Comparison of ENCODE assay signal across 33 cellular contexts in genomic region chr17:64632606-64633005, GRCh38. TPM values are rescaled to one million over a fixed set of nuclear protein-coding genes. Genes with fewer than 3 reads are reported as not detected.
DNase-seq lines count a peak whose midpoint lies in the region; ATAC-seq, FAIRE-seq and TF ChIP-seq lines count a peak whose summit lies in the region.
"Had no signal": no experiment of that assay in that cellular context is flagged by ENCODE, and none has a peak within 500 bp of the region (broad histone marks: within the 10 kb centered on the region; RNA-seq: fewer than 3 reads in every experiment).

No MANE protein-coding gene starts in this region.

- H3K4me3 Mint-ChIP-seq in activated naive CD8-positive, alpha-beta T cell, result peak overlapping the region; percentile 22
- no peak overlapping the region for H3K4me3 Mint-ChIP-seq in activated naive CD8-positive, alpha-beta T cell treated with anti-CD3 and anti-CD28 coated beads for 36 hours
- H3K4me3 Mint-ChIP-seq in central memory CD8-positive, alpha-beta T cell, result no peak overlapping the region
- H3K4me3 Mint-ChIP-seq in stimulated activated memory B cell treated with anti-CD40 and anti-IgM and Interleukin-4, amounts not matched to agents 10 μg/mL and 1 μg/mL and 100 μg/mL, for 72 hours, result no peak overlapping the region
- no peak overlapping the region for H3K4me3 Mint-ChIP-seq in stimulated activated naive B cell treated with anti-CD40 and anti-IgM and Interleukin-4, amounts not matched to agents 10 μg/mL and 1 μg/mL and 100 μg/mL, for 72 hours
- H3K4me3 Mint-ChIP-seq: activated CD8-positive, alpha-beta T cell treated with anti-CD3 and anti-CD28 coated beads, Interleukin-2, amount 10 ng/mL, durations not matched to agents 7 days and 5 days; activated naive CD4-positive, alpha-beta T cell treated with anti-CD3 and anti-CD28 coated beads for 36 hours; GM23338; T-cell had no signal

- FAIRE-seq in GM12891 (lab: Jason Lieb, UNC), result no peak
- FAIRE-seq: GM19239, HepG2, TTC549 had no signal

- no peak for DNase-seq in activated naive CD8-positive, alpha-beta T cell treated with anti-CD3 and anti-CD28 coated beads for 36 hours
- no peak for DNase-seq in central memory CD8-positive, alpha-beta T cell (ENCODE audit: low spot score in 2 of 2)
- DNase-seq in iris pigment epithelial cell (ENCODE audit: low read depth), result peak; percentile 72
- no peak for DNase-seq in AG20443 (ENCODE audit: low spot score)
- DNase-seq in GM12891 (ENCODE audit: insufficient read length, low spot score), result no peak
- DNase-seq in stimulated activated naive B cell treated with anti-CD40 and anti-IgM and Interleukin-4, amounts not matched to agents 10 μg/mL and 1 μg/mL and 100 μg/mL, for 72 hours, result no peak
- DNase-seq: 8988T; activated CD4-positive, CD25-positive, alpha-beta regulatory T cell treated with anti-CD3 and anti-CD28 coated beads, Interleukin-2, amount 50 U/mL, for 72 hours; activated CD8-positive, alpha-beta T cell treated with anti-CD3 and anti-CD28 coated beads, Interleukin-2, amount 10 ng/mL, durations not matched to agents 7 days and 5 days; activated naive CD4-positive, alpha-beta T cell treated with anti-CD3 and anti-CD28 coated beads for 36 hours; aorta; BE2C; COR-L47; DND-41; effector memory CD4-positive, alpha-beta T cell; left colon; naive thymus-derived CD8-positive, alpha-beta T cell; NCI-H1092 treated with DMSO at 0.1 percent for 48 hours; NCI-H2029 treated with DMSO at 0.1 percent for 48 hours; NCI-H345; PC-3; SHP77 treated with DMSO at 0.1 percent for 48 hours; stimulated activated CD4-positive, alpha-beta T cell treated with anti-CD3 and anti-CD28 coated beads, Interleukin-1b, Interleukin-23, amount 100 ng/mL, for 48 hours; stimulated activated naive CD4-positive, alpha-beta T cell treated with Interleukin-2 at 50 U/mL for 16 hours; T-cell; tibial artery had no signal

- no peak for TF ChIP-seq POLR2A in GM12891 (IDR thresholded peaks at IDR 0.05; ENCODE audit: low read depth, low read length)

- H3K27me3 Mint-ChIP-seq in activated naive CD8-positive, alpha-beta T cell, result no peaks in the 10 kb centered on the region
- H3K27me3 Mint-ChIP-seq in activated naive CD8-positive, alpha-beta T cell treated with anti-CD3 and anti-CD28 coated beads for 36 hours, result no peaks in the 10 kb centered on the region
- H3K27me3 Mint-ChIP-seq in central memory CD8-positive, alpha-beta T cell, result no peaks in the 10 kb centered on the region
- no peaks in the 10 kb centered on the region for H3K27me3 Mint-ChIP-seq in stimulated activated memory B cell treated with anti-CD40 and anti-IgM and Interleukin-4, amounts not matched to agents 10 μg/mL and 1 μg/mL and 100 μg/mL, for 72 hours
- H3K27me3 Mint-ChIP-seq in stimulated activated naive B cell treated with anti-CD40 and anti-IgM and Interleukin-4, amounts not matched to agents 10 μg/mL and 1 μg/mL and 100 μg/mL, for 72 hours, result no peaks in the 10 kb centered on the region
- H3K27me3 Mint-ChIP-seq: naive thymus-derived CD8-positive, alpha-beta T cell; T-cell had no signal

- no peak for ATAC-seq in central memory CD8-positive, alpha-beta T cell (replicated peaks; ENCODE audit: extremely low read depth, poor library complexity, severe bottlenecking)
- no peak for ATAC-seq in stimulated activated memory B cell treated with anti-CD40 and anti-IgM and Interleukin-4, amounts not matched to agents 10 μg/mL and 1 μg/mL and 100 μg/mL, for 72 hours
- ATAC-seq in stimulated activated naive B cell treated with anti-CD40 and anti-IgM and Interleukin-4, amounts not matched to agents 10 μg/mL and 1 μg/mL and 100 μg/mL, for 72 hours (replicated peaks), result no peak
- ATAC-seq: activated CD8-positive, alpha-beta T cell treated with anti-CD3 and anti-CD28 coated beads, Interleukin-2, amount 10 ng/mL, durations not matched to agents 7 days and 5 days; esophagus mucosa; GM23338; HepG2; left colon; naive thymus-derived CD8-positive, alpha-beta T cell; PC-3; T-cell had no signal

- no peak overlapping the region for H3K27ac Mint-ChIP-seq in activated naive CD8-positive, alpha-beta T cell
- no peak overlapping the region for H3K27ac Mint-ChIP-seq in activated naive CD8-positive, alpha-beta T cell treated with anti-CD3 and anti-CD28 coated beads for 36 hours
- H3K27ac Mint-ChIP-seq in central memory CD8-positive, alpha-beta T cell (ENCODE audit: low read depth), result peak overlapping the region; percentile 44
- H3K27ac Mint-ChIP-seq in stimulated activated memory B cell treated with anti-CD40 and anti-IgM and Interleukin-4, amounts not matched to agents 10 μg/mL and 1 μg/mL and 100 μg/mL, for 72 hours, result peak overlapping the region; percentile 22
- H3K27ac Mint-ChIP-seq in stimulated activated naive B cell treated with anti-CD40 and anti-IgM and Interleukin-4, amounts not matched to agents 10 μg/mL and 1 μg/mL and 100 μg/mL, for 72 hours, result no peak overlapping the region
- H3K27ac Mint-ChIP-seq: activated CD8-positive, alpha-beta T cell treated with anti-CD3 and anti-CD28 coated beads, Interleukin-2, amount 10 ng/mL, durations not matched to agents 7 days and 5 days; activated naive CD4-positive, alpha-beta T cell treated with anti-CD3 and anti-CD28 coated beads for 36 hours; GM23338 had no signal

- H3K4me1 Mint-ChIP-seq in activated naive CD8-positive, alpha-beta T cell (ENCODE audit: low read depth), result peaks cover 69% of the 10 kb centered on the region
- peaks cover 70% of the 10 kb centered on the region for H3K4me1 Mint-ChIP-seq in activated naive CD8-positive, alpha-beta T cell treated with anti-CD3 and anti-CD28 coated beads for 36 hours
- peaks cover 72% of the 10 kb centered on the region for H3K4me1 Mint-ChIP-seq in central memory CD8-positive, alpha-beta T cell
- H3K4me1 Mint-ChIP-seq in stimulated activated memory B cell treated with anti-CD40 and anti-IgM and Interleukin-4, amounts not matched to agents 10 μg/mL and 1 μg/mL and 100 μg/mL, for 72 hours, result peaks cover 66% of the 10 kb centered on the region
- peaks cover 35 to 73% of the 10 kb centered on the region in 2 donors for H3K4me1 Mint-ChIP-seq in stimulated activated naive B cell treated with anti-CD40 and anti-IgM and Interleukin-4, amounts not matched to agents 10 μg/mL and 1 μg/mL and 100 μg/mL, for 72 hours

- no peaks in the 10 kb centered on the region for H3K9me3 Mint-ChIP-seq in activated naive CD8-positive, alpha-beta T cell (ENCODE audit: low read depth)
- H3K9me3 Mint-ChIP-seq in activated naive CD8-positive, alpha-beta T cell treated with anti-CD3 and anti-CD28 coated beads for 36 hours, result peaks cover 3% of the 10 kb centered on the region
- no peaks in the 10 kb centered on the region for H3K9me3 Mint-ChIP-seq in central memory CD8-positive, alpha-beta T cell
- no peaks in the 10 kb centered on the region for H3K9me3 Mint-ChIP-seq in stimulated activated memory B cell treated with anti-CD40 and anti-IgM and Interleukin-4, amounts not matched to agents 10 μg/mL and 1 μg/mL and 100 μg/mL, for 72 hours
- peaks cover 0 to 3% of the 10 kb centered on the region in 2 donors for H3K9me3 Mint-ChIP-seq in stimulated activated naive B cell treated with anti-CD40 and anti-IgM and Interleukin-4, amounts not matched to agents 10 μg/mL and 1 μg/mL and 100 μg/mL, for 72 hours
- H3K9me3 Mint-ChIP-seq: activated naive CD4-positive, alpha-beta T cell treated with anti-CD3 and anti-CD28 coated beads for 36 hours; GM23338; naive thymus-derived CD8-positive, alpha-beta T cell; T-cell had no signal

- peaks cover 10% of the 10 kb centered on the region for H3K36me3 Mint-ChIP-seq in activated naive CD8-positive, alpha-beta T cell
- peaks cover 7% of the 10 kb centered on the region for H3K36me3 Mint-ChIP-seq in activated naive CD8-positive, alpha-beta T cell treated with anti-CD3 and anti-CD28 coated beads for 36 hours
- peaks cover 10% of the 10 kb centered on the region for H3K36me3 Mint-ChIP-seq in central memory CD8-positive, alpha-beta T cell (ENCODE audit: insufficient read depth)
- H3K36me3 Mint-ChIP-seq in stimulated activated memory B cell treated with anti-CD40 and anti-IgM and Interleukin-4, amounts not matched to agents 10 μg/mL and 1 μg/mL and 100 μg/mL, for 72 hours, result peaks cover 5% of the 10 kb centered on the region
- H3K36me3 Mint-ChIP-seq in stimulated activated naive B cell treated with anti-CD40 and anti-IgM and Interleukin-4, amounts not matched to agents 10 μg/mL and 1 μg/mL and 100 μg/mL, for 72 hours, result peaks cover 4 to 5% of the 10 kb centered on the region in 2 donors

TF ChIP-seq in GM12891, 5 proteins besides CTCF, POLR2A, EP300 and RAD21:
- TF ChIP-seq POU2F2 (IDR thresholded peaks at IDR 0.05; ENCODE audit: low read depth, low read length) (no peak), POLR2AphosphoS5 (IDR thresholded peaks at IDR 0.05; ENCODE audit: low read depth, low read length) (no peak), PAX5 (IDR thresholded peaks at IDR 0.05; ENCODE audit: insufficient read depth, low read length, severe bottlenecking) (no peak), SPI1 (IDR thresholded peaks at IDR 0.05; ENCODE audit: low read depth, low read length) (no peak), TAF1 (IDR thresholded peaks at IDR 0.05; ENCODE audit: low read depth, low read length) (no peak)
TF ChIP-seq in GM12891: peak in this region for 0.

RNA-seq across cellular contexts. Expression of gene SMURF2, which starts 29.5 kb away (rescaled TPM):
- 10 to 100 TPM; 13.5 to 14.1 TPM for total RNA-seq in activated naive CD8-positive, alpha-beta T cell treated with anti-CD3 and anti-CD28 coated beads for 36 hours
- 3.7 TPM for polyA plus RNA-seq in GM12891 (2012; ENCODE audit: low read depth, missing spikeins)

Comparison
In these comparisons a context has a peak if more than half of its experiments do, and no peak if none do; other contexts are left out.
1. H3K27ac Mint-ChIP-seq: peak in central memory CD8-positive, alpha-beta T cell (single experiment) and stimulated activated memory B cell treated with anti-CD40 and anti-IgM and Interleukin-4, amounts not matched to agents 10 μg/mL and 1 μg/mL and 100 μg/mL, for 72 hours (single experiment); none in activated naive CD8-positive, alpha-beta T cell (single experiment), activated naive CD8-positive, alpha-beta T cell treated with anti-CD3 and anti-CD28 coated beads for 36 hours (single experiment) and stimulated activated naive B cell treated with anti-CD40 and anti-IgM and Interleukin-4, amounts not matched to agents 10 μg/mL and 1 μg/mL and 100 μg/mL, for 72 hours (single experiment).